In the genomic region with DNA sequence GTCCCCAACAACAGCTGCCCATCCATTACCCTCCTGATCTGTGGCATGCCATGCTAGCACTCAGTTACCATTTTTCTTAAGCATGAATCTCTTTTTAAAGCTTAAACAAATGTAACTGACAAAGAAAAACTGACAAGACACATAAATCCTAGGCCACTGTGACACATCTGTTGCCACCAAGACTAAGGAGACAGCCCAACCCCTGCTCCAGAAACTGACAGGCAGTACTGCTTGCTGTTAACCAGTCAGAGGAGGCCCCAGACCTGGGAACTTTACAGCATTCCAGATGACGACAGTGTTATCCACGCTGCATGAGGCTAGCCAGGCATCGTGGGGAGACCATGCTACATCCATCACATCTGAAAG, we compare ENCODE assay signal across 15 cellular contexts.
"Had no signal": no experiment of that assay in that cellular context is flagged by ENCODE, and none has a peak within 500 bp of the region (broad histone marks: within the 10 kb centered on the region; RNA-seq: fewer than 3 reads in every experiment).

No MANE protein-coding gene starts in this region.

- DNase-seq: cortex of kidney; dorsolateral prefrontal cortex; effector CD8-positive, alpha-beta T cell; mesendoderm; naive thymus-derived CD4-positive, alpha-beta T cell; nephron progenitor cell; psoas muscle; retina; stimulated activated CD4-positive, alpha-beta T cell treated with anti-CD3 and anti-CD28 coated beads, Interleukin-2, amount 100 ng/mL, for 24 hours; stimulated activated CD4-positive, alpha-beta T cell treated with anti-CD3 and anti-CD28 coated beads, Interleukin-4, amount 100 ng/mL, for 4 hours; stimulated activated naive CD4-positive, alpha-beta T cell treated with Interleukin-2 at 50 U/mL for 16 hours; trophoblast cell had no signal

- H3K4me3 Mint-ChIP-seq: naive thymus-derived CD4-positive, alpha-beta T cell; nephron progenitor cell had no signal

- H3K27ac ChIP-seq: esophagus muscularis mucosa, parathyroid adenoma, psoas muscle had no signal

- H3K4me1 Mint-ChIP-seq: nephron progenitor cell had no signal

- H3K9me3 ChIP-seq: esophagus muscularis mucosa, psoas muscle had no signal

- H3K27me3 Mint-ChIP-seq: naive thymus-derived CD4-positive, alpha-beta T cell had no signal

- H3K27me3 ChIP-seq: dorsolateral prefrontal cortex, esophagus muscularis mucosa had no signal

- H3K9ac ChIP-seq: parathyroid adenoma had no signal

- H3K4me1 ChIP-seq: esophagus muscularis mucosa, parathyroid adenoma, psoas muscle had no signal

- ATAC-seq: naive thymus-derived CD4-positive, alpha-beta T cell; psoas muscle; sciatic nerve had no signal

- H3K9me3 Mint-ChIP-seq: naive thymus-derived CD4-positive, alpha-beta T cell; nephron progenitor cell had no signal

- H2AFZ ChIP-seq: parathyroid adenoma had no signal

- H3K27ac Mint-ChIP-seq: nephron progenitor cell had no signal

- H3K4me3 ChIP-seq: dorsolateral prefrontal cortex, esophagus muscularis mucosa, psoas muscle had no signal
